Comparison of ENCODE assay signal across 10 cellular contexts in genomic region chr2:207502799-207503198, GRCh38. TPM values are rescaled to one million over a fixed set of nuclear protein-coding genes. Genes with fewer than 3 reads are reported as not detected.
DNase-seq lines count a peak whose midpoint lies in the region; ATAC-seq, FAIRE-seq and TF ChIP-seq lines count a peak whose summit lies in the region.
"Had no signal": no experiment of that assay in that cellular context is flagged by ENCODE, and none has a peak within 500 bp of the region (broad histone marks: within the 10 kb centered on the region; RNA-seq: fewer than 3 reads in every experiment).

No MANE protein-coding gene starts in this region.

- H3K27ac ChIP-seq in CD4-positive, alpha-beta T cell (ENCODE audit: low read depth, low read length) = no peak overlapping the region

- H3K9me3 ChIP-seq in CD4-positive, alpha-beta T cell (ENCODE audit: control insufficient read depth, low read length) = no peaks in the 10 kb centered on the region

- CTCF ChIA-PET in CD4-positive, alpha-beta T cell (lab: Charles Lee) = interaction anchor here (0.6 to 1.2 kb wide), 2 partner anchors 21 kb away, joined by 3 to 4 read pairs; no protein-coding TSS in a partner anchor

- H3K27me3 ChIP-seq in CD4-positive, alpha-beta T cell (ENCODE audit: control insufficient read depth, insufficient read depth, low read length) = no peaks in the 10 kb centered on the region

- H3K27me3 Mint-ChIP-seq in CD4-positive, alpha-beta T cell = no peaks in the 10 kb centered on the region
- H3K27me3 Mint-ChIP-seq: CD4-positive, CD25-positive, alpha-beta regulatory T cell had no signal

- DNase-seq in GM18507 (ENCODE audit: extremely low spot score, insufficient read length, low read depth) (no peak), left ventricle myocardium superior (no peak), kidney glomerular epithelial cell (lab: John Stamatoyannopoulos, UW) (no peak), ecto neural progenitor cell (ENCODE audit: low spot score) (no peak)
- no peak for DNase-seq in activated CD8-positive, alpha-beta memory T cell treated with anti-CD3 and anti-CD28 coated beads for 24 hours
- DNase-seq in CD4-positive, alpha-beta T cell = no peak
- DNase-seq: CD4-positive, CD25-positive, alpha-beta regulatory T cell had no signal

- intact Hi-C loops in left ventricle myocardium superior (cut with micrococcal nuclease) = no loop called here
- intact Hi-C loops in CD4-positive, alpha-beta T cell (cut with DNase I, micrococcal nuclease) = loop anchor here in 1 of 2 experiments (10.0 kb wide), 1 partner anchor 562 kb away; no protein-coding TSS in a partner anchor

- peaks cover 34% of the 10 kb centered on the region for H3K4me1 Mint-ChIP-seq in CD4-positive, alpha-beta T cell (ENCODE audit: low read depth)

- H3K27ac Mint-ChIP-seq in CD4-positive, alpha-beta T cell = no peak overlapping the region
- H3K27ac Mint-ChIP-seq: activated T-helper 2 cell treated with anti-CD3 and anti-CD28 coated beads, Interferon-gamma antibody, Interleukin-2, Interleukin-4, amounts not matched to agents 10 μg/mL and 5 μg/mL and 100 μg/mL, durations not matched to agents 14 hours and 24 hours and 36 hours had no signal

- peak; percentile 62 for FAIRE-seq in GM18507 (lab: Jason Lieb, UNC)

- H3K9me3 Mint-ChIP-seq in CD4-positive, alpha-beta T cell = no peaks in the 10 kb centered on the region
- H3K9me3 Mint-ChIP-seq: activated T-helper 2 cell treated with anti-CD3 and anti-CD28 coated beads, Interferon-gamma antibody, Interleukin-2, Interleukin-4, amounts not matched to agents 10 μg/mL and 5 μg/mL and 100 μg/mL, durations not matched to agents 14 hours and 24 hours and 36 hours; CD4-positive, CD25-positive, alpha-beta regulatory T cell had no signal

- H3K4me3 Mint-ChIP-seq in CD4-positive, alpha-beta T cell = no peak overlapping the region
- H3K4me3 Mint-ChIP-seq: CD4-positive, CD25-positive, alpha-beta regulatory T cell had no signal

- no peaks in the 10 kb centered on the region for H3K36me3 Mint-ChIP-seq in CD4-positive, alpha-beta T cell (ENCODE audit: low read depth)

- ATAC-seq in GM21786 (IDR thresholded peaks at IDR 0.05; ENCODE audit: unreplicated experiment) (peak; percentile 36), HG03565 (IDR thresholded peaks at IDR 0.05; ENCODE audit: unreplicated experiment) (peak; percentile 31), left ventricle myocardium superior (peak; percentile 16)
- no peak for ATAC-seq in CD4-positive, alpha-beta T cell (ENCODE audit: poor library complexity)

- TF ChIP-seq CTCF in CD4-positive, alpha-beta T cell (IDR thresholded peaks at IDR 0.05) = no peak

- POLR2A ChIA-PET in CD4-positive, alpha-beta T cell (lab: Charles Lee) = interaction anchor here (1.0 to 7.8 kb wide), 4 partner anchors 18 to 31 kb away, joined by 3 to 62 read pairs (median 4); partner anchors contain the start of gene CREB1

RNA-seq across cellular contexts. Expression of gene CREB1, which starts 27.0 kb away (rescaled TPM):
- 51.0 TPM for total RNA-seq in left ventricle myocardium superior
- total RNA-seq in CD4-positive, alpha-beta T cell = 10 to 100 TPM; 62.5 to 67.1 TPM
